ENCODE assay signal across 25 cellular contexts in genomic region chr14:83969998-83970397, GRCh38.
"Had no signal": no experiment of that assay in that cellular context is flagged by ENCODE, and none has a peak within 500 bp of the region (broad histone marks: within the 10 kb centered on the region; RNA-seq: fewer than 3 reads in every experiment).

No MANE protein-coding gene starts in this region.

- DNase-seq: heart left ventricle; hypothalamus; islet precursor cell; left ventricle myocardium inferior; naive thymus-derived CD8-positive, alpha-beta T cell; occipital lobe; psoas muscle; stimulated activated CD4-positive, alpha-beta T cell treated with anti-CD3 and anti-CD28 coated beads, Interleukin-12 subunit alpha, Interleukin-12 subunit beta, amount 100 ng/mL, for 4 hours; stimulated activated CD4-positive, alpha-beta T cell treated with anti-CD3 and anti-CD28 coated beads, Interleukin-15, amount 100 ng/mL, for 24 hours; stimulated activated CD4-positive, alpha-beta T cell treated with anti-CD3 and anti-CD28 coated beads, Interleukin-2, amount 100 ng/mL, for 24 hours; stimulated activated CD4-positive, alpha-beta T cell treated with anti-CD3 and anti-CD28 coated beads, Interleukin-4, amount 100 ng/mL, for 1 hour; stimulated activated naive B cell treated with anti-CD40 and anti-IgM and Interleukin-4, amounts not matched to agents 10 μg/mL and 1 μg/mL and 100 μg/mL, for 72 hours; stimulated activated naive CD8-positive, alpha-beta T cell treated with anti-CD3 and anti-CD28 coated beads, Interleukin-15, Interleukin-2, amounts not matched to agents 100 U/mL and 50 U/mL, for 24 hours; stomach; tibial artery; uterus had no signal

- H3K9me3 Mint-ChIP-seq: nephron had no signal

- H3K27me3 ChIP-seq: heart left ventricle, neutrophil, stomach, tibial artery, uterus had no signal

- H3K36me3 ChIP-seq: heart left ventricle, left ventricle myocardium inferior, neutrophil, stomach, thoracic aorta, tibial artery, uterus had no signal

- H3K79me2 ChIP-seq: parathyroid adenoma had no signal

- H3K27ac ChIP-seq: heart left ventricle, left ventricle myocardium inferior, neutrophil, parathyroid adenoma, psoas muscle, skin epidermis, stomach, thoracic aorta, tibial artery, uterus had no signal

- ATAC-seq: heart left ventricle; naive thymus-derived CD8-positive, alpha-beta T cell; psoas muscle; sciatic nerve; stimulated activated naive B cell treated with anti-CD40 and anti-IgM and Interleukin-4, amounts not matched to agents 10 μg/mL and 1 μg/mL and 100 μg/mL, for 72 hours; stimulated activated naive CD8-positive, alpha-beta T cell treated with anti-CD3 and anti-CD28 coated beads, Interleukin-15, Interleukin-2, amounts not matched to agents 100 U/mL and 50 U/mL, for 24 hours had no signal

- H3K27me3 Mint-ChIP-seq: naive thymus-derived CD8-positive, alpha-beta T cell; stimulated activated naive B cell treated with anti-CD40 and anti-IgM and Interleukin-4, amounts not matched to agents 10 μg/mL and 1 μg/mL and 100 μg/mL, for 72 hours; type B pancreatic cell had no signal

- H3K4me1 ChIP-seq: parathyroid adenoma, psoas muscle, uterus had no signal

- H2AFZ ChIP-seq: parathyroid adenoma had no signal

- H3K4me3 ChIP-seq: heart left ventricle, left ventricle myocardium inferior, lung, psoas muscle, skin epidermis, stomach, thoracic aorta, tibial artery, uterus had no signal

- H3K36me3 Mint-ChIP-seq: stimulated activated naive B cell treated with anti-CD40 and anti-IgM and Interleukin-4, amounts not matched to agents 10 μg/mL and 1 μg/mL and 100 μg/mL, for 72 hours; type B pancreatic cell had no signal

- H3K27ac Mint-ChIP-seq: naive thymus-derived CD8-positive, alpha-beta T cell; stimulated activated naive B cell treated with anti-CD40 and anti-IgM and Interleukin-4, amounts not matched to agents 10 μg/mL and 1 μg/mL and 100 μg/mL, for 72 hours; type B pancreatic cell had no signal

- H3K4me3 Mint-ChIP-seq: naive thymus-derived CD8-positive, alpha-beta T cell; nephron; neural crest cell; stimulated activated naive B cell treated with anti-CD40 and anti-IgM and Interleukin-4, amounts not matched to agents 10 μg/mL and 1 μg/mL and 100 μg/mL, for 72 hours; type B pancreatic cell had no signal

- H3K9me3 ChIP-seq: heart left ventricle, neutrophil, psoas muscle, stomach, thoracic aorta, tibial artery, uterus had no signal

- H3K4me1 Mint-ChIP-seq: naive thymus-derived CD8-positive, alpha-beta T cell; stimulated activated naive B cell treated with anti-CD40 and anti-IgM and Interleukin-4, amounts not matched to agents 10 μg/mL and 1 μg/mL and 100 μg/mL, for 72 hours had no signal

- H3K9ac ChIP-seq: parathyroid adenoma had no signal
